ENCODE assay signal across 8 cellular contexts in the genomic region with DNA sequence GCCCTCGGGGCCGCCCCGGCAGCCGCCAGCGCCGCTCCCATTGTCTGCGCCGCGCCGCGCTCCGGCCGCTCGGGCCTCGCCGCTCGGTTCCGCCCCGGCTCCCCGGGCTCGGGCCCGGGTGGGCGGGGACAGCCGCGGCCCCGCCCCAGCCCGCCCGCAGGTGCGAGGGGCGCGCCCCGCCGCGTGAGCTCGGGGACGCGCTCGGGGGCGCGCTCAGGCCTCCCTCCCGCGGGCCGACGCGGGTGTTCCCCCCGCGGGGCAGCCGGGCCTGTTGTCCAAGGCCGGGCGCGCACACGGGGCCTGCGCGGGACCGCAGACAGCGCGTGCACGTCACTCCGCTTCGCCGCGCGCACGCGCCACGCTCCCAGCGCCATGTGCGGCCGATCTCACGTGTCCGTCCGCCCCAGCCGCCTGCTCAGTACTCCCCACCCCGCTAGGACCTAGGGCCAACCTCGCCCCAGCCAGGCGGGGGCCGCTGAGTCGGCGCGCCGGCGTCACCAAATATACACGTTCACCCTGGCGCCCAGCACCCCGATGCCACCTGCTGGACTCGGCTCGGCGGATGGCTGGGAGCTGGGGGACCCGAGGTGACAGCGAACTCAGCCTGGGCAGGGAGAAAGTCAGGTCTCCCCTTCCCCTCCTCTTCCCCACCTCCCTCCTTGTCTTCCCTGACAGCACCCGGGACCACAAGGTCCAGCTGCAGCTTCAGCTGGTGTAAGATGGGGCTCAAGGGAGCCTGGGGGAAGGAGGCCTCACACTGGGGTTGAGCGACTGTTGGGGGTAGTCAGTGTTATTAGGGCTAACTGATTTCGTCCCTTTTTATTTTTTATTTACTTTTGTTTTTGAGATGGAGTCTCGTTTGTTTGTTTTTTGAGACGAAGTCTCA. TPM values are rescaled to one million over a fixed set of nuclear protein-coding genes. Genes with fewer than 3 reads are reported as not detected.
DNase-seq lines count a peak whose midpoint lies in the region; TF ChIP-seq lines count a peak whose summit lies in the region.

No MANE protein-coding gene starts in this region.

- H3K9ac ChIP-seq in H9 (ENCODE audit: extremely low read depth, insufficient read length, low read length) = no peak overlapping the region

- H2BK5ac ChIP-seq in H9 (ENCODE audit: insufficient read length, low read length) = no peak overlapping the region

- no CpG with 5 or more reads among the region's 95 CpGs for WGBS in H9 (ENCODE audit: extremely low coverage, insufficient read length, low lambda C conversion rate)

- H2AFZ ChIP-seq in H9 (ENCODE audit: low read length) = no peak overlapping the region

- H3K36me3 Mint-ChIP-seq in H9 (ENCODE audit: insufficient read depth in 1 of 3, low read depth in 3 of 3) = peaks cover 0 to 6% (median 4%) of the 10 kb centered on the region in 3 experiments; a peak in 5 of 7 replicates
- H3K36me3 Mint-ChIP-seq in glutamatergic neuron (ENCODE audit: unreplicated experiment) = no peaks in the 10 kb centered on the region
- no peaks in the 10 kb centered on the region for H3K36me3 Mint-ChIP-seq in osteocyte (ENCODE audit: unreplicated experiment)

- H2BK12ac ChIP-seq in H9 (ENCODE audit: insufficient read length, low read depth, low read length) = no peak overlapping the region

- intact Hi-C loops in tibial artery (cut with DNase I; ENCODE audit: low total_unique reads) = loop anchor here (5.0 kb wide), 1 partner anchor 122 kb away; no protein-coding TSS in a partner anchor

- H2AK5ac ChIP-seq in H9 (ENCODE audit: insufficient read length, low read length) = no peak overlapping the region

- peaks cover 17 to 21% of the 10 kb centered on the region in 2 experiments for H3K4me1 Mint-ChIP-seq in H9
- peaks cover 22% of the 10 kb centered on the region for H3K4me1 Mint-ChIP-seq in glutamatergic neuron (ENCODE audit: low read depth, unreplicated experiment)
- peaks cover 24% of the 10 kb centered on the region for H3K4me1 Mint-ChIP-seq in osteocyte (ENCODE audit: unreplicated experiment)

- H3K79me2 ChIP-seq in H9 (ENCODE audit: insufficient read depth, low read length) = no peaks in the 10 kb centered on the region

- H3K27ac ChIP-seq in H9 (ENCODE audit: insufficient read length, low read depth, low read length) (no peak overlapping the region), tibial artery (peak overlapping the region; percentile 84 to 86)

- H2BK20ac ChIP-seq in H9 (ENCODE audit: low read depth, low read length, poor library complexity, severe bottlenecking) = no peak overlapping the region

- in situ Hi-C loops in SK-MEL-5 (cut with HindIII; ENCODE audit: low pct_unique_long_range_greater_than_20kb, low sequenced_read_pairs) = no loop called here

- H3K36me3 ChIP-seq in tibial artery = no peaks in the 10 kb centered on the region

- H3K9me3 Mint-ChIP-seq in H9 = no peaks in the 10 kb centered on the region
- peaks cover 29% of the 10 kb centered on the region for H3K9me3 Mint-ChIP-seq in glutamatergic neuron (ENCODE audit: unreplicated experiment)
- no peaks in the 10 kb centered on the region for H3K9me3 Mint-ChIP-seq in osteocyte (ENCODE audit: unreplicated experiment)

- no peak overlapping the region for H3T11ph ChIP-seq in H9 (ENCODE audit: low read length)

- H3K4me3 ChIP-seq in GM08714 (ENCODE audit: low read length) (peak overlapping the region; percentile 82; the same call in 1 of the 2 replicates), tibial artery (peak overlapping the region; percentile 60 to 82)

- H3K23me2 ChIP-seq in H9 (ENCODE audit: insufficient read length, low read depth, low read length, poor library complexity, severe bottlenecking) = peaks cover 16% of the 10 kb centered on the region

- H3K79me1 ChIP-seq in H9 (ENCODE audit: insufficient read depth, low read depth, low read length, poor library complexity, severe bottlenecking) = no peaks in the 10 kb centered on the region

- H3K27me3 Mint-ChIP-seq in H9 (ENCODE audit: low read depth) = peaks cover 18% of the 10 kb centered on the region
- H3K27me3 Mint-ChIP-seq in glutamatergic neuron (ENCODE audit: unreplicated experiment) = peaks cover 25% of the 10 kb centered on the region
- H3K27me3 Mint-ChIP-seq in osteocyte (ENCODE audit: unreplicated experiment) = no peaks in the 10 kb centered on the region

- DNase-seq in H9 = peak; percentile 89
- DNase-seq in LoVo (ENCODE audit: low spot score) = peak; percentile 96
- peak; percentile 86 for DNase-seq in SK-MEL-5 (ENCODE audit: low read depth, low spot score)
- DNase-seq in activated naive CD4-positive, alpha-beta T cell treated with anti-CD3 and anti-CD28 coated beads, Interleukin-2, amount 50 U/mL, for 16 hours = peak; percentile 81
- peak; percentile 81 for DNase-seq in glutamatergic neuron
- DNase-seq in osteocyte (ENCODE audit: extremely low spot score, unreplicated experiment) = peak; percentile 90
- peak; percentile 90 to 94 for DNase-seq in tibial artery

- no peak overlapping the region for H2BK120ac ChIP-seq in H9 (ENCODE audit: low read depth, low read length, poor library complexity, severe bottlenecking)

- no peak overlapping the region for H4K91ac ChIP-seq in H9 (ENCODE audit: insufficient read length, low read depth, low read length)

- no peak overlapping the region for H4K8ac ChIP-seq in H9 (replicated peaks; ENCODE audit: insufficient read length, low read depth, low read length)

- H3K23ac ChIP-seq in H9 (ENCODE audit: insufficient read length, low read depth, low read length) = no peak overlapping the region

- peak overlapping the region; percentile 72; the same call in 1 of the 2 replicates for H3K14ac ChIP-seq in H9 (ENCODE audit: insufficient read depth, low read length)

- H3K4me2 ChIP-seq in H9 (ENCODE audit: insufficient read depth, insufficient read length, low read length) = peak overlapping the region; percentile 53

- H3K9me3 ChIP-seq in H9 (ENCODE audit: control insufficient read depth, low read depth, low read length) (no peaks in the 10 kb centered on the region), tibial artery (no peaks in the 10 kb centered on the region)

- peak overlapping the region; percentile 51 for H3K18ac ChIP-seq in H9 (ENCODE audit: insufficient read length, low read depth, low read length)

- H3K4me1 ChIP-seq in H9 (ENCODE audit: insufficient read depth, low read length) (peaks cover 5% of the 10 kb centered on the region; the same call in 1 of the 2 replicates), tibial artery (peaks cover 0 to 36% (median 24%) of the 10 kb centered on the region in 4 donors)

- H3K27ac Mint-ChIP-seq in H9 (no peak overlapping the region), glutamatergic neuron (ENCODE audit: unreplicated experiment) (peak overlapping the region; percentile 43), osteocyte (ENCODE audit: unreplicated experiment) (peak overlapping the region; percentile 50)

- H3K4ac ChIP-seq in H9 (ENCODE audit: low read depth, low read length) = no peak overlapping the region

- H3K4me3 Mint-ChIP-seq in H9 = peak overlapping the region; percentile 64 to 77
- H3K4me3 Mint-ChIP-seq in glutamatergic neuron (ENCODE audit: unreplicated experiment) = peak overlapping the region; percentile 42
- peak overlapping the region; percentile 67 for H3K4me3 Mint-ChIP-seq in osteocyte (ENCODE audit: unreplicated experiment)

- peaks cover 2% of the 10 kb centered on the region for H4K20me1 ChIP-seq in H9 (ENCODE audit: control insufficient read depth, insufficient read depth, insufficient read length)

- no peak overlapping the region for H4K5ac ChIP-seq in H9 (ENCODE audit: insufficient read length, low read depth, low read length)

- no peaks in the 10 kb centered on the region for H3K27me3 ChIP-seq in H9 (ENCODE audit: insufficient read depth, low read length)
- H3K27me3 ChIP-seq in tibial artery = no peaks in the 10 kb centered on the region

- TF ChIP-seq CTCF in H9 (conservative IDR thresholded peaks at IDR 0.05) = 0 out of 3 replicates have a peak, but pooled peaks have one; percentile 13
- no peak for TF ChIP-seq CTCF in glutamatergic neuron (IDR thresholded peaks at IDR 0.05; ENCODE audit: partially characterized antibody, unreplicated experiment)
- peak; percentile 31 for TF ChIP-seq CTCF in osteocyte (IDR thresholded peaks at IDR 0.05)
- peak; percentile 24 to 38 for TF ChIP-seq CTCF in tibial artery (IDR thresholded peaks at IDR 0.05)

- no peak overlapping the region for H3K56ac ChIP-seq in H9 (ENCODE audit: insufficient read length, low read depth, low read length)

- H2BK15ac ChIP-seq in H9 (ENCODE audit: low read depth, low read length) = no peak overlapping the region

RNA-seq across cellular contexts. Expression of a gene that starts 14.3 kb away (rescaled TPM):
- total RNA-seq in H9 (2021) (9.3 TPM in 2 replicates), glutamatergic neuron (ENCODE audit: unreplicated experiment) (1.3 TPM), osteocyte (3.1 and 4.1 TPM in 2 replicates)
- not detected in 2 replicates for total RNA-seq in SK-MEL-5 (2014; rRNA removed; shearing (Covaris generic))
- not detected in 2 replicates for polyA plus RNA-seq in SK-MEL-5 (2015; cell fraction: cytosol; rRNA removed)
- polyA plus RNA-seq in SK-MEL-5 (2015; cell fraction: nucleus; rRNA removed) = 0.15 TPM in 1 of 2 replicates, not detected in the other

RNA-seq across cellular contexts. Expression of a gene that starts 28.3 kb away (rescaled TPM):
- total RNA-seq in H9 (2021) (20.9 and 21.3 TPM in 2 replicates), glutamatergic neuron (ENCODE audit: unreplicated experiment) (449 TPM), osteocyte (35.1 and 38.4 TPM in 2 replicates)
- 22.4 and 26.6 TPM in 2 replicates for total RNA-seq in SK-MEL-5 (2014; rRNA removed; shearing (Covaris generic))
- polyA plus RNA-seq in SK-MEL-5 (2015; cell fraction: cytosol; rRNA removed) = 29.7 and 39.0 TPM in 2 replicates
- 108 and 113 TPM in 2 replicates for polyA plus RNA-seq in SK-MEL-5 (2015; cell fraction: nucleus; rRNA removed)

RNA-seq across cellular contexts. Expression of a gene that starts 59.7 kb away (rescaled TPM):
- total RNA-seq in H9 (2021) (not detected in 2 replicates), glutamatergic neuron (ENCODE audit: unreplicated experiment) (not detected), osteocyte (not detected in 2 replicates)
- not detected in 2 replicates for total RNA-seq in SK-MEL-5 (2014; rRNA removed; shearing (Covaris generic))
- not detected in 2 replicates for polyA plus RNA-seq in SK-MEL-5 (2015; cell fraction: cytosol; rRNA removed)
- polyA plus RNA-seq in SK-MEL-5 (2015; cell fraction: nucleus; rRNA removed) = not detected in 2 replicates

Comparison
In these comparisons a context has a peak if more than half of its experiments do, and no peak if none do; other contexts are left out.
1. H3K27ac Mint-ChIP-seq: peak in glutamatergic neuron (single experiment) and osteocyte (single experiment); none in H9 (0 of 3).
2. RNA of a gene that starts 28.3 kb away (total RNA-seq): 449 TPM in glutamatergic neuron (single experiment); 35.1 to 38.4 TPM in osteocyte, 22.4 to 26.6 TPM in SK-MEL-5 and 20.9 to 21.3 TPM in H9; every median in the first group is over 10 times any median in the second.
3. Peak in every context shown above with its lines, with median percentiles within 50 percentile points of each other: DNase-seq and H3K4me3 Mint-ChIP-seq.